In the genomic region with DNA sequence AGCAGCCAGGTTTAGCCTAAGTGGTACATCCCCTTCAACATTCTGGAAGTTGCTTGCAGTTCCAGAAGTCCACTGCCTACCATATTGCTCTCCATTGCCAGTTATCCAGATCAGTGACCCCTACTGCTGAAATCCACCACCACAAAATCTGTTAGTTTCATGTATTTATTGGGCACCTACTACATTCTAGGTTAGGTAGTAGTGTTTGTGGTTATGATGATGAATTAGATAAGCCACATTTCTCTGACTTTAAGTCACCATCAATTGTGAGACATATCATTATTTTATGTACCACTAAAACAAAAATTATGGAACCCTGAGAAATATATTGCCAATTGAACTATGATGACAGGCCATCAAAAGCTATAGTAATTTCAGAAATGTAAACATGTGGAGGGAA, we compare ENCODE assay signal across 20 cellular contexts.
DNase-seq lines count a peak whose midpoint lies in the region; ATAC-seq, FAIRE-seq and TF ChIP-seq lines count a peak whose summit lies in the region.
"Had no signal": no experiment of that assay in that cellular context is flagged by ENCODE, and none has a peak within 500 bp of the region (broad histone marks: within the 10 kb centered on the region; RNA-seq: fewer than 3 reads in every experiment).

No MANE protein-coding gene starts in this region.

- peak overlapping the region; percentile 21 for H3K4me3 Mint-ChIP-seq in natural killer cell treated with Interleukin-12 subunit alpha and Interleukin-12 subunit beta and Interleukin-15 and Interleukin-18, amount 100 ng/mL, for 72 hours
- no peak overlapping the region for H3K4me3 Mint-ChIP-seq in natural killer cell
- no peak overlapping the region for H3K4me3 Mint-ChIP-seq in stimulated activated effector memory CD8-positive, alpha-beta T cell treated with anti-CD3 and anti-CD28 coated beads, Interleukin-12 subunit alpha, Interleukin-12 subunit beta, amount 100 ng/mL, for 72 hours
- H3K4me3 Mint-ChIP-seq: B cell; CD8-positive, alpha-beta T cell; HFFc6 had no signal

- peaks cover 23% of the 10 kb centered on the region for H3K4me1 ChIP-seq in mesenchymal stem cell (ENCODE audit: control insufficient read depth, insufficient read depth, low read depth, low read length)

- peak overlapping the region; percentile 78 for H3K27ac ChIP-seq in mesenchymal stem cell (ENCODE audit: low read length, poor library complexity, severe bottlenecking)
- H3K27ac ChIP-seq: BLaER1 treated with 17β-estradiol and CSF1 and Interleukin-3, amounts not matched to agents 10 nM and 100 nM; HL-60 had no signal

- peak in 1 of 2 donors; percentile 12 for ATAC-seq in natural killer cell treated with Interleukin-12 subunit alpha and Interleukin-12 subunit beta and Interleukin-15 and Interleukin-18, amount 100 ng/mL, for 72 hours
- no peak for ATAC-seq in natural killer cell
- peak; percentile 75 for ATAC-seq in stimulated activated effector memory CD8-positive, alpha-beta T cell treated with anti-CD3 and anti-CD28 coated beads, Interleukin-12 subunit alpha, Interleukin-12 subunit beta, amount 100 ng/mL, for 72 hours
- ATAC-seq in GM19351 (IDR thresholded peaks at IDR 0.05; ENCODE audit: unreplicated experiment), result no peak
- no peak for ATAC-seq in HG02938 (IDR thresholded peaks at IDR 0.05; ENCODE audit: unreplicated experiment)
- no peak for ATAC-seq in HG02798 (IDR thresholded peaks at IDR 0.05; ENCODE audit: poor library complexity, unreplicated experiment)
- ATAC-seq: CD8-positive, alpha-beta T cell had no signal

- H3K27me3 ChIP-seq in mesenchymal stem cell (ENCODE audit: control insufficient read depth in 1 of 2, insufficient read depth in 1 of 2, low read length in 2 of 2), result no peaks in the 10 kb centered on the region
- H3K27me3 ChIP-seq: BLaER1 treated with 17β-estradiol and CSF1 and Interleukin-3, amounts not matched to agents 10 nM and 100 nM had no signal

- peaks cover 11 to 19% of the 10 kb centered on the region in 2 donors for H3K4me1 Mint-ChIP-seq in natural killer cell treated with Interleukin-12 subunit alpha and Interleukin-12 subunit beta and Interleukin-15 and Interleukin-18, amount 100 ng/mL, for 72 hours (ENCODE audit: low read depth in 2 of 2)
- peaks cover 5 to 10% of the 10 kb centered on the region in 2 donors for H3K4me1 Mint-ChIP-seq in natural killer cell
- H3K4me1 Mint-ChIP-seq in stimulated activated effector memory CD8-positive, alpha-beta T cell treated with anti-CD3 and anti-CD28 coated beads, Interleukin-12 subunit alpha, Interleukin-12 subunit beta, amount 100 ng/mL, for 72 hours, result peaks cover 26% of the 10 kb centered on the region
- H3K4me1 Mint-ChIP-seq: B cell had no signal

- H3K4me3 ChIP-seq in mesenchymal stem cell (ENCODE audit: insufficient read depth in 1 of 2, low read depth in 1 of 2, low read length in 2 of 2), result no peak overlapping the region
- H3K4me3 ChIP-seq: BLaER1 treated with 17β-estradiol and CSF1 and Interleukin-3, amounts not matched to agents 10 nM and 100 nM; GM12878 had no signal

- no peak overlapping the region for H2BK120ac ChIP-seq in mesenchymal stem cell (ENCODE audit: low read depth, low read length)

- peaks cover 53 to 57% of the 10 kb centered on the region in 2 donors for H3K27me3 Mint-ChIP-seq in natural killer cell treated with Interleukin-12 subunit alpha and Interleukin-12 subunit beta and Interleukin-15 and Interleukin-18, amount 100 ng/mL, for 72 hours
- H3K27me3 Mint-ChIP-seq in natural killer cell (ENCODE audit: low read depth in 2 of 2), result peaks cover 46 to 94% of the 10 kb centered on the region in 2 donors

- H3K4ac ChIP-seq in mesenchymal stem cell (ENCODE audit: low read depth in 1 of 2, low read length in 2 of 2), result no peak overlapping the region

- no peak overlapping the region for H3K18ac ChIP-seq in mesenchymal stem cell (ENCODE audit: low read depth in 1 of 2, low read length in 2 of 2)

- no peaks in the 10 kb centered on the region for H3K36me3 ChIP-seq in mesenchymal stem cell (ENCODE audit: control insufficient read depth in 1 of 2, insufficient read depth in 2 of 2, low read depth in 1 of 2, low read length in 2 of 2)
- H3K36me3 ChIP-seq: BLaER1 treated with 17β-estradiol and CSF1 and Interleukin-3, amounts not matched to agents 10 nM and 100 nM had no signal

- no peaks in the 10 kb centered on the region for H3K9me3 ChIP-seq in mesenchymal stem cell (ENCODE audit: control insufficient read depth, low read length)

- H2BK5ac ChIP-seq in mesenchymal stem cell (ENCODE audit: low read depth, low read length, poor library complexity, severe bottlenecking), result no peak overlapping the region

- intact Hi-C loops in natural killer cell (cut with micrococcal nuclease), result no loop called here

- no peaks in the 10 kb centered on the region for H3K9me3 Mint-ChIP-seq in natural killer cell treated with Interleukin-12 subunit alpha and Interleukin-12 subunit beta and Interleukin-15 and Interleukin-18, amount 100 ng/mL, for 72 hours
- no peaks in the 10 kb centered on the region for H3K9me3 Mint-ChIP-seq in natural killer cell
- H3K9me3 Mint-ChIP-seq in stimulated activated effector memory CD8-positive, alpha-beta T cell treated with anti-CD3 and anti-CD28 coated beads, Interleukin-12 subunit alpha, Interleukin-12 subunit beta, amount 100 ng/mL, for 72 hours, result no peaks in the 10 kb centered on the region
- H3K9me3 Mint-ChIP-seq: CD8-positive, alpha-beta T cell; HFFc6 had no signal

- no peak for DNase-seq in natural killer cell treated with Interleukin-12 subunit alpha and Interleukin-12 subunit beta and Interleukin-15 and Interleukin-18, amount 100 ng/mL, for 72 hours (ENCODE audit: low spot score)
- no peak for DNase-seq in natural killer cell
- peak; percentile 18 for DNase-seq in RCC 7860 (ENCODE audit: low spot score)
- no peak for DNase-seq in mesenchymal stem cell
- DNase-seq in stimulated activated effector memory CD8-positive, alpha-beta T cell treated with anti-CD3 and anti-CD28 coated beads, Interleukin-12 subunit alpha, Interleukin-12 subunit beta, amount 100 ng/mL, for 72 hours (ENCODE audit: low spot score in 2 of 2), result no peak
- DNase-seq: 8988T; Calu3; CD8-positive, alpha-beta T cell; DMS79 treated with DMSO at 0.1 percent for 48 hours; GF-D8; GOT3; H7; HFFc6 had no signal

- H3K36me3 Mint-ChIP-seq in natural killer cell treated with Interleukin-12 subunit alpha and Interleukin-12 subunit beta and Interleukin-15 and Interleukin-18, amount 100 ng/mL, for 72 hours, result peaks cover 6% of the 10 kb centered on the region
- H3K36me3 Mint-ChIP-seq in natural killer cell, result no peaks in the 10 kb centered on the region
- no peaks in the 10 kb centered on the region for H3K36me3 Mint-ChIP-seq in stimulated activated effector memory CD8-positive, alpha-beta T cell treated with anti-CD3 and anti-CD28 coated beads, Interleukin-12 subunit alpha, Interleukin-12 subunit beta, amount 100 ng/mL, for 72 hours
- H3K36me3 Mint-ChIP-seq: CD8-positive, alpha-beta T cell had no signal

- H3K23ac ChIP-seq in mesenchymal stem cell (ENCODE audit: low read length in 2 of 2), result no peak overlapping the region

- no peak for TF ChIP-seq CTCF in natural killer cell (IDR thresholded peaks at IDR 0.05)

- H2BK12ac ChIP-seq in mesenchymal stem cell (ENCODE audit: low read length in 2 of 2), result no peak overlapping the region

- H4K91ac ChIP-seq in mesenchymal stem cell (ENCODE audit: low read length), result no peak overlapping the region

- no peak overlapping the region for H4K8ac ChIP-seq in mesenchymal stem cell (ENCODE audit: low read length)

- no peaks in the 10 kb centered on the region for H3K79me1 ChIP-seq in mesenchymal stem cell (replicated peaks; ENCODE audit: low read length, poor library complexity, severe bottlenecking)

- peak; percentile 59 for FAIRE-seq in RCC 7860 (lab: Jason Lieb, UNC)
- FAIRE-seq: GM12878 had no signal

- H3K14ac ChIP-seq in mesenchymal stem cell (ENCODE audit: low read length in 2 of 2), result no peak overlapping the region

- no peak overlapping the region for H2BK15ac ChIP-seq in mesenchymal stem cell (ENCODE audit: low read depth, poor library complexity, severe bottlenecking)

- no peak overlapping the region for H3K9ac ChIP-seq in mesenchymal stem cell (ENCODE audit: low read length)
- H3K9ac ChIP-seq: BLaER1 treated with 17β-estradiol and CSF1 and Interleukin-3, amounts not matched to agents 10 nM and 100 nM had no signal

- H3K27ac Mint-ChIP-seq in natural killer cell treated with Interleukin-12 subunit alpha and Interleukin-12 subunit beta and Interleukin-15 and Interleukin-18, amount 100 ng/mL, for 72 hours, result no peak overlapping the region
- H3K27ac Mint-ChIP-seq in natural killer cell, result no peak overlapping the region
- H3K27ac Mint-ChIP-seq in stimulated activated effector memory CD8-positive, alpha-beta T cell treated with anti-CD3 and anti-CD28 coated beads, Interleukin-12 subunit alpha, Interleukin-12 subunit beta, amount 100 ng/mL, for 72 hours, result peak overlapping the region; percentile 38
- H3K27ac Mint-ChIP-seq: B cell; CD8-positive, alpha-beta T cell; HFFc6 had no signal

- H2AK5ac ChIP-seq in mesenchymal stem cell (ENCODE audit: low read length, severe bottlenecking), result peak overlapping the region; percentile 90

- no peak overlapping the region for H2AFZ ChIP-seq in mesenchymal stem cell (ENCODE audit: low read depth, low read length)

- no peak overlapping the region for H3K4me2 ChIP-seq in mesenchymal stem cell (ENCODE audit: low read length, poor library complexity, severe bottlenecking)
